ENCODE assay signal across 23 cellular contexts in the genomic region with DNA sequence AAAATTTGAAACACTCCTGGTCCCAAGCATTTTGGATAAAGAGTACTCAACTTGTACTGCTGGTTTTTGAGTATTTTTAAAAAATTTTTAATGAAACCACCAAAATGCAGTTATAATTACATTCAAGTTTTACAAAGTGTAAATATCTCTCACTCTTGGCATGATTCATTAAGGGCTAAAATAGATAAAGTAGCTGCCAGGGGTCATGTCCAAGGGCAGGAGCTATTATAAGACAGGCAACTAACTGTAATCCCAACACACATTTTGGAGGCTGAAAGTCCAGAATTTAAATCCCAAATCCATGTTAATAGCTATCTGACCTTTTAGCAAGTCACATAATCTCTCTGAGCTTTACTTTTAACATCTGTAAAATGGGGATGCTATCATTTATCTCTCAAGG.
"Had no signal": no experiment of that assay in that cellular context is flagged by ENCODE, and none has a peak within 500 bp of the region (broad histone marks: within the 10 kb centered on the region; RNA-seq: fewer than 3 reads in every experiment).

No MANE protein-coding gene starts in this region.

- H3K27ac Mint-ChIP-seq: endodermal cell; neural progenitor cell; progenitor cell of endocrine pancreas; stimulated activated memory B cell treated with anti-CD40 and anti-IgM and Interleukin-4, amounts not matched to agents 10 μg/mL and 1 μg/mL and 100 μg/mL, for 72 hours; stimulated activated naive CD8-positive, alpha-beta T cell treated with anti-CD3 and anti-CD28 coated beads, Interleukin-15, Interleukin-2, amounts not matched to agents 100 ng/mL and 50 ng/mL, for 24 hours had no signal

- H3K9ac ChIP-seq: neural progenitor cell had no signal

- ATAC-seq: esophagus mucosa; naive thymus-derived CD8-positive, alpha-beta T cell; pancreas; right cardiac atrium; stimulated activated memory B cell treated with anti-CD40 and anti-IgM and Interleukin-4, amounts not matched to agents 10 μg/mL and 1 μg/mL and 100 μg/mL, for 72 hours had no signal

- H3K27ac ChIP-seq: coronary artery, heart right ventricle, neural progenitor cell, pancreas, tibial artery, upper lobe of left lung, uterus had no signal

- DNase-seq: cerebellar nuclear complex; effector CD4-positive, alpha-beta T cell; endodermal cell; heart right ventricle; hypothalamus; left cardiac atrium; naive thymus-derived CD8-positive, alpha-beta T cell; occipital lobe; pancreas; right cardiac atrium; stimulated activated CD4-positive, alpha-beta T cell treated with anti-CD3 and anti-CD28 coated beads, Interleukin-4, amount 100 ng/mL, for 24 hours; tibial artery; upper lobe of left lung; uterus had no signal

- H3K27me3 Mint-ChIP-seq: naive thymus-derived CD8-positive, alpha-beta T cell; progenitor cell of endocrine pancreas; stimulated activated memory B cell treated with anti-CD40 and anti-IgM and Interleukin-4, amounts not matched to agents 10 μg/mL and 1 μg/mL and 100 μg/mL, for 72 hours; stimulated activated naive CD8-positive, alpha-beta T cell treated with anti-CD3 and anti-CD28 coated beads, Interleukin-15, Interleukin-2, amounts not matched to agents 100 ng/mL and 50 ng/mL, for 24 hours had no signal

- H3K9me3 Mint-ChIP-seq: endodermal cell; naive thymus-derived CD8-positive, alpha-beta T cell; neural progenitor cell; stimulated activated memory B cell treated with anti-CD40 and anti-IgM and Interleukin-4, amounts not matched to agents 10 μg/mL and 1 μg/mL and 100 μg/mL, for 72 hours; stimulated activated naive CD8-positive, alpha-beta T cell treated with anti-CD3 and anti-CD28 coated beads, Interleukin-15, Interleukin-2, amounts not matched to agents 100 ng/mL and 50 ng/mL, for 24 hours had no signal

- H3K4me3 Mint-ChIP-seq: endodermal cell; naive thymus-derived CD8-positive, alpha-beta T cell; neural progenitor cell; stimulated activated memory B cell treated with anti-CD40 and anti-IgM and Interleukin-4, amounts not matched to agents 10 μg/mL and 1 μg/mL and 100 μg/mL, for 72 hours; stimulated activated naive CD8-positive, alpha-beta T cell treated with anti-CD3 and anti-CD28 coated beads, Interleukin-15, Interleukin-2, amounts not matched to agents 100 ng/mL and 50 ng/mL, for 24 hours had no signal

- H3K36me3 Mint-ChIP-seq: naive thymus-derived CD8-positive, alpha-beta T cell; neural progenitor cell; stimulated activated memory B cell treated with anti-CD40 and anti-IgM and Interleukin-4, amounts not matched to agents 10 μg/mL and 1 μg/mL and 100 μg/mL, for 72 hours had no signal

- H2AFZ ChIP-seq: neural progenitor cell had no signal

- H3K36me3 ChIP-seq: heart right ventricle, neural progenitor cell, pancreas, tibial artery, upper lobe of left lung, uterus had no signal

- H3K4me2 ChIP-seq: neural progenitor cell had no signal

- H3K27me3 ChIP-seq: heart right ventricle, neural progenitor cell, pancreas, tibial artery, upper lobe of left lung, uterus had no signal

- FAIRE-seq: endothelial cell of umbilical vein, frontal cortex, keratinocyte, pancreas had no signal

- H3K9me3 ChIP-seq: heart right ventricle, pancreas, tibial artery, upper lobe of left lung, uterus had no signal

- H3K4me3 ChIP-seq: coronary artery, heart right ventricle, neural progenitor cell, pancreas, tibial artery, upper lobe of left lung, uterus had no signal
